In genomic region chr18:49609416-49610284, GRCh38 we compare ENCODE assay signal across 19 cellular contexts. TPM values are rescaled to one million over a fixed set of nuclear protein-coding genes. Genes with fewer than 3 reads are reported as not detected.
DNase-seq lines count a peak whose midpoint lies in the region; ATAC-seq and TF ChIP-seq lines count a peak whose summit lies in the region.
"Had no signal": no experiment of that assay in that cellular context is flagged by ENCODE, and none has a peak within 500 bp of the region (broad histone marks: within the 10 kb centered on the region; RNA-seq: fewer than 3 reads in every experiment).

No MANE protein-coding gene starts in this region.

- no peak overlapping the region for H3K23ac ChIP-seq in neuronal stem cell (ENCODE audit: low read depth, low read length, poor library complexity)

- H3K4ac ChIP-seq in neuronal stem cell (ENCODE audit: low read length) = no peak overlapping the region

- H3K14ac ChIP-seq in neuronal stem cell (ENCODE audit: low read length) = no peak overlapping the region

- WGBS in neuronal stem cell (ENCODE audit: extremely low coverage in 2 of 2, insufficient read length in 2 of 2, insufficient replicate concordance in 1 of 2), 2 donors = no CpG with 5 or more reads among the region's 5 CpGs

- peak overlapping the region in 1 of 5 experiments; percentile 6 for H3K4me3 Mint-ChIP-seq in brain
- H3K4me3 Mint-ChIP-seq in activated CD4-positive, alpha-beta memory T cell treated with anti-CD3 and anti-CD28 coated beads for 36 hours = no peak overlapping the region
- H3K4me3 Mint-ChIP-seq in CD8-positive, alpha-beta T cell = no peak overlapping the region
- H3K4me3 Mint-ChIP-seq: activated T-helper 17 cell treated with anti-CD3 and anti-CD28 coated beads, Interleukin-2, amount 50 U/mL, for 72 hours; CD8-positive, alpha-beta memory T cell; H9 had no signal

- no peak overlapping the region for H4K91ac ChIP-seq in neuronal stem cell (ENCODE audit: low read depth, low read length, poor library complexity)

- no peak overlapping the region for H3K4me3 ChIP-seq in neuronal stem cell (ENCODE audit: low read length in 2 of 2)
- no peak overlapping the region for H3K4me3 ChIP-seq in CD8-positive, alpha-beta T cell (ENCODE audit: low read depth, low read length)
- H3K4me3 ChIP-seq: A549, sigmoid colon, SK-N-MC had no signal

- H2BK12ac ChIP-seq in neuronal stem cell (ENCODE audit: low read length) = no peak overlapping the region

- peaks cover 19 to 20% of the 10 kb centered on the region in 2 donors for H3K4me1 ChIP-seq in neuronal stem cell (ENCODE audit: control insufficient read depth in 2 of 2, insufficient read depth in 1 of 2, low read depth in 1 of 2, low read length in 2 of 2)
- H3K4me1 ChIP-seq in CD8-positive, alpha-beta T cell (ENCODE audit: insufficient read depth, low read length) = no peaks in the 10 kb centered on the region
- H3K4me1 ChIP-seq: sigmoid colon had no signal

- H2BK120ac ChIP-seq in neuronal stem cell (ENCODE audit: low read depth, low read length) = no peak overlapping the region

- H3K36me3 ChIP-seq in neuronal stem cell (replicated peaks in 1 of 2; ENCODE audit: control insufficient read depth in 2 of 2, insufficient read depth in 2 of 2, low read length in 2 of 2) = no peaks in the 10 kb centered on the region
- H3K36me3 ChIP-seq in CD8-positive, alpha-beta T cell (ENCODE audit: insufficient read depth, low read length) = no peaks in the 10 kb centered on the region
- H3K36me3 ChIP-seq: sigmoid colon had no signal

- TF ChIP-seq CTCF in brain (conservative IDR thresholded peaks at IDR 0.05) = no peak
- TF ChIP-seq CTCF in CD8-positive, alpha-beta T cell (IDR thresholded peaks at IDR 0.05) = no peak

- H3K9ac ChIP-seq in neuronal stem cell (ENCODE audit: low read depth, low read length, poor library complexity) = no peak overlapping the region

- no peaks in the 10 kb centered on the region for H3K27me3 Mint-ChIP-seq in brain
- peaks cover 3% of the 10 kb centered on the region for H3K27me3 Mint-ChIP-seq in activated CD4-positive, alpha-beta memory T cell treated with anti-CD3 and anti-CD28 coated beads for 36 hours
- peaks cover 8% of the 10 kb centered on the region for H3K27me3 Mint-ChIP-seq in CD8-positive, alpha-beta T cell (ENCODE audit: low read depth)

- H3K9me3 ChIP-seq in neuronal stem cell (replicated peaks in 1 of 2; ENCODE audit: control insufficient read depth in 2 of 2, insufficient read depth in 1 of 2, low read depth in 1 of 2, low read length in 2 of 2) = peaks cover 0 to 9% of the 10 kb centered on the region in 2 donors
- no peaks in the 10 kb centered on the region for H3K9me3 ChIP-seq in CD8-positive, alpha-beta T cell (ENCODE audit: low read length)

- H3K27ac Mint-ChIP-seq in brain = peak overlapping the region; percentile 29 to 75 (median 67)
- no peak overlapping the region for H3K27ac Mint-ChIP-seq in activated CD4-positive, alpha-beta memory T cell treated with anti-CD3 and anti-CD28 coated beads for 36 hours
- H3K27ac Mint-ChIP-seq in CD8-positive, alpha-beta T cell = no peak overlapping the region
- H3K27ac Mint-ChIP-seq: activated T-helper 17 cell treated with anti-CD3 and anti-CD28 coated beads, Interleukin-2, amount 50 U/mL, for 72 hours; H9 had no signal

- peak overlapping the region; percentile 23 for H3K18ac ChIP-seq in neuronal stem cell (ENCODE audit: low read length)

- H3K9me3 Mint-ChIP-seq in brain = peaks cover 5 to 19% (median 12%) of the 10 kb centered on the region in 5 experiments
- peaks cover 3% of the 10 kb centered on the region for H3K9me3 Mint-ChIP-seq in activated CD4-positive, alpha-beta memory T cell treated with anti-CD3 and anti-CD28 coated beads for 36 hours
- peaks cover 11% of the 10 kb centered on the region for H3K9me3 Mint-ChIP-seq in CD8-positive, alpha-beta T cell
- H3K9me3 Mint-ChIP-seq: activated T-helper 17 cell treated with anti-CD3 and anti-CD28 coated beads, Interleukin-2, amount 50 U/mL, for 72 hours had no signal

- H2BK5ac ChIP-seq in neuronal stem cell (ENCODE audit: low read length) = no peak overlapping the region

- ATAC-seq in GM19467 (IDR thresholded peaks at IDR 0.05; ENCODE audit: unreplicated experiment) = no peak
- ATAC-seq in CD8-positive, alpha-beta T cell = no peak
- ATAC-seq: A549; activated T-helper 17 cell treated with anti-CD3 and anti-CD28 coated beads, Interleukin-2, amount 50 U/mL, for 72 hours had no signal

- H2AK5ac ChIP-seq in neuronal stem cell (ENCODE audit: low read depth, low read length) = no peak overlapping the region

- CTCF ChIA-PET in activated CD4-positive, alpha-beta memory T cell treated with anti-CD3 and anti-CD28 coated beads for 36 hours (lab: Charles Lee) = no interaction called here
- CTCF ChIA-PET in CD8-positive, alpha-beta T cell (lab: Charles Lee) = no interaction called here

- POLR2A ChIA-PET in activated CD4-positive, alpha-beta memory T cell treated with anti-CD3 and anti-CD28 coated beads for 36 hours (lab: Charles Lee) = no interaction called here
- POLR2A ChIA-PET in CD8-positive, alpha-beta T cell (lab: Charles Lee) = no interaction called here

- peak overlapping the region; percentile 79 for H2BK15ac ChIP-seq in neuronal stem cell (ENCODE audit: low read length)

- peaks cover 56% of the 10 kb centered on the region for H3K4me1 Mint-ChIP-seq in brain
- no peaks in the 10 kb centered on the region for H3K4me1 Mint-ChIP-seq in activated CD4-positive, alpha-beta memory T cell treated with anti-CD3 and anti-CD28 coated beads for 36 hours (ENCODE audit: low read depth)
- no peaks in the 10 kb centered on the region for H3K4me1 Mint-ChIP-seq in CD8-positive, alpha-beta T cell (ENCODE audit: low read depth)
- H3K4me1 Mint-ChIP-seq: activated T-helper 17 cell treated with anti-CD3 and anti-CD28 coated beads, Interleukin-2, amount 50 U/mL, for 72 hours; CD8-positive, alpha-beta memory T cell had no signal

- peaks cover under 1% of the 10 kb centered on the region for H3K36me3 Mint-ChIP-seq in brain
- H3K36me3 Mint-ChIP-seq in activated CD4-positive, alpha-beta memory T cell treated with anti-CD3 and anti-CD28 coated beads for 36 hours = no peaks in the 10 kb centered on the region
- H3K36me3 Mint-ChIP-seq in CD8-positive, alpha-beta T cell = no peaks in the 10 kb centered on the region

- intact Hi-C loops in activated CD4-positive, alpha-beta memory T cell treated with anti-CD3 and anti-CD28 coated beads for 36 hours (cut with micrococcal nuclease) = no loop called here
- intact Hi-C loops in CD8-positive, alpha-beta T cell (cut with DNase I, micrococcal nuclease) = no loop called here

- no peak overlapping the region for H4K8ac ChIP-seq in neuronal stem cell (ENCODE audit: low read depth, low read length)

- peak; percentile 30 for DNase-seq in DMS53 (lab: John Stamatoyannopoulos, UW)
- no peak for DNase-seq in DMS53 treated with DMSO at 0.1 percent for 48 hours (lab: John Stamatoyannopoulos, UW; ENCODE audit: unreplicated experiment)
- peak; percentile 13 for DNase-seq in LHCN-M2 (ENCODE audit: low read depth)
- DNase-seq in neuronal stem cell (ENCODE audit: low spot score) = no peak
- no peak for DNase-seq in activated CD4-positive, alpha-beta memory T cell treated with anti-CD3 and anti-CD28 coated beads for 36 hours
- no peak for DNase-seq in CD8-positive, alpha-beta T cell
- DNase-seq: activated CD4-positive, alpha-beta T cell treated with anti-CD3 and anti-CD28 coated beads, Interleukin-2, amount 50 U/mL, for 48 hours; aorta; CD8-positive, alpha-beta memory T cell; H9; NCI-H2029; nucleus accumbens; sigmoid colon; stimulated activated naive CD4-positive, alpha-beta T cell had no signal

- H3K27ac ChIP-seq in neuronal stem cell (replicated peaks; ENCODE audit: low read length) = no peak overlapping the region
- no peak overlapping the region for H3K27ac ChIP-seq in CD8-positive, alpha-beta T cell (ENCODE audit: low read depth, low read length)
- H3K27ac ChIP-seq: A549, sigmoid colon, SK-N-MC had no signal

- no peak overlapping the region for H2AFZ ChIP-seq in neuronal stem cell (ENCODE audit: low read length)

- H3K4me2 ChIP-seq in neuronal stem cell (ENCODE audit: insufficient read depth, low read length, poor library complexity, severe bottlenecking) = no peak overlapping the region
- H3K4me2 ChIP-seq: A549 had no signal

- H3K27me3 ChIP-seq in neuronal stem cell (ENCODE audit: control insufficient read depth in 3 of 3, insufficient read depth in 3 of 3, low read depth in 1 of 3, low read length in 3 of 3) = no peaks in the 10 kb centered on the region
- H3K27me3 ChIP-seq in CD8-positive, alpha-beta T cell (ENCODE audit: insufficient read depth, low read length) = no peaks in the 10 kb centered on the region
- H3K27me3 ChIP-seq: sigmoid colon had no signal

- H3K79me1 ChIP-seq in neuronal stem cell (ENCODE audit: low read depth, low read length) = no peaks in the 10 kb centered on the region

RNA-seq across cellular contexts. Expression of gene LIPG, which starts 47.8 kb away (rescaled TPM):
- total RNA-seq in LHCN-M2 (2014; rRNA removed) = 0.11 and 0.19 TPM in 2 replicates
- polyA plus RNA-seq in LHCN-M2 (2012) = 0.09 TPM
- 0.44 TPM for polyA plus RNA-seq in brain (ENCODE audit: insufficient read depth, low read depth, low replicate concordance)
- polyA plus RNA-seq in neuronal stem cell (2013, experiment 1 of 2) = 22.9 TPM
- polyA plus RNA-seq in neuronal stem cell (2013, experiment 2 of 2) = 23.3 TPM
- total RNA-seq in activated CD4-positive, alpha-beta memory T cell treated with anti-CD3 and anti-CD28 coated beads for 36 hours = under 1 TPM; 0.17 to 0.50 TPM
- total RNA-seq in CD8-positive, alpha-beta T cell = not detected
- total RNA-seq: activated T-helper 17 cell treated with anti-CD3 and anti-CD28 coated beads, Interleukin-2, amount 50 U/mL, for 72 hours; CD8-positive, alpha-beta memory T cell had no signal
- polyA plus RNA-seq: CD8-positive, alpha-beta memory T cell had no signal

Comparison
In these comparisons a context has a peak if more than half of its experiments do, and no peak if none do; other contexts are left out.
1. DNase-seq: peak in DMS53 (single experiment) and LHCN-M2 (single experiment); none in DMS53 treated with DMSO at 0.1 percent for 48 hours (single experiment), neuronal stem cell (single experiment), activated CD4-positive, alpha-beta memory T cell treated with anti-CD3 and anti-CD28 coated beads for 36 hours (single experiment) and CD8-positive, alpha-beta T cell (0 of 7).
2. H3K27ac Mint-ChIP-seq: peak in brain (5 of 5); none in activated CD4-positive, alpha-beta memory T cell treated with anti-CD3 and anti-CD28 coated beads for 36 hours (single experiment) and CD8-positive, alpha-beta T cell (single experiment).